ENCODE assay signal across 16 cellular contexts in the genomic region with DNA sequence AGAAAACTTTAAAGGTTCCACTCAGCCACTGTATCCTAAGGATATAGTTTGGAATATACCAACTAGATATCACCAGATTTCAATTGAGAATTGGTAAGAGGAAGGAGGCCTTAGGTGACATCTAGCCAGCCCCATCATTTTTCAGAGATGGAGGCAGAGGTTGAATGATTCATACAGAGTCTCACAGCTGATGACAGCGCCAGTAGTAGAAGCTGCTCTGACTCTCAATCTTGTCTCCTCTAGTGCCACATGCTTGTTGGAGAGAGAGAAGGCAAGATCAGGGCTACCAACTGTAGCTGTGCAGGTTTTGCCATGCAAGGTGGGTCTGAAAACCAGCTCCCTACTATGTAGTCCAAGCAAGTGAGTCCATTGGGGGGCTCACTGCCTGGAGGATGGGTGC. TPM values are rescaled to one million over a fixed set of nuclear protein-coding genes. Genes with fewer than 3 reads are reported as not detected.
DNase-seq lines count a peak whose midpoint lies in the region; ATAC-seq lines count a peak whose summit lies in the region.
"Had no signal": no experiment of that assay in that cellular context is flagged by ENCODE, and none has a peak within 500 bp of the region (broad histone marks: within the 10 kb centered on the region; RNA-seq: fewer than 3 reads in every experiment).

No MANE protein-coding gene starts in this region.

- no peak overlapping the region for H3K14ac ChIP-seq in trophoblast cell (ENCODE audit: low read length)

- H3K9me3 Mint-ChIP-seq in activated T-helper 17 cell treated with anti-CD3 and anti-CD28 coated beads, Interleukin-2, amount 50 U/mL, for 72 hours = no peaks in the 10 kb centered on the region

- H3K79me1 ChIP-seq in trophoblast cell (ENCODE audit: low read length) = no peaks in the 10 kb centered on the region

- no peak overlapping the region for H3K18ac ChIP-seq in trophoblast cell (ENCODE audit: low read length)

- peaks cover 36% of the 10 kb centered on the region for H3K27me3 Mint-ChIP-seq in activated T-helper 17 cell treated with anti-CD3 and anti-CD28 coated beads, Interleukin-2, amount 50 U/mL, for 72 hours

- peak overlapping the region; percentile 96 for H3K4ac ChIP-seq in trophoblast cell (ENCODE audit: low read depth, low read length)

- H3K4me1 ChIP-seq in trophoblast cell (ENCODE audit: control insufficient read depth in 1 of 2, insufficient read depth in 2 of 2, low read length in 2 of 2) = peaks cover 3 to 8% of the 10 kb centered on the region in 2 experiments
- H3K4me1 ChIP-seq: SJCRH30, thyroid gland had no signal

- H3K27ac ChIP-seq in epithelial cell of prostate (peak overlapping the region; percentile 30), trophoblast cell (ENCODE audit: low read depth, low read length) (no peak overlapping the region)
- H3K27ac ChIP-seq: HL-60, parathyroid adenoma, SJCRH30, thyroid gland had no signal

- no peak overlapping the region for H3K4me3 Mint-ChIP-seq in activated T-helper 17 cell treated with anti-CD3 and anti-CD28 coated beads, Interleukin-2, amount 50 U/mL, for 72 hours
- H3K4me3 Mint-ChIP-seq: activated naive CD8-positive, alpha-beta T cell had no signal

- peak overlapping the region; percentile 44 for H3K4me2 ChIP-seq in trophoblast cell (ENCODE audit: low read length)

- no peak overlapping the region for H2BK120ac ChIP-seq in trophoblast cell (ENCODE audit: insufficient read depth, low read length, poor library complexity)

- no CpG with 5 or more reads among the region's 1 CpG for WGBS in trophoblast cell (ENCODE audit: extremely low coverage, insufficient coverage, insufficient read length)

- H4K91ac ChIP-seq in trophoblast cell (ENCODE audit: low read depth, low read length) = no peak overlapping the region

- no peak overlapping the region for H3K9ac ChIP-seq in trophoblast cell (ENCODE audit: low read length)
- H3K9ac ChIP-seq: parathyroid adenoma had no signal

- no peaks in the 10 kb centered on the region for H3K27me3 ChIP-seq in trophoblast cell (ENCODE audit: insufficient read depth, low read length)
- H3K27me3 ChIP-seq: SJCRH30, thyroid gland had no signal

- no peaks in the 10 kb centered on the region for H3K9me3 ChIP-seq in trophoblast cell (ENCODE audit: insufficient read depth, low read depth, low read length)
- H3K9me3 ChIP-seq: SJCRH30, thyroid gland had no signal

- H3K4me1 Mint-ChIP-seq in activated T-helper 17 cell treated with anti-CD3 and anti-CD28 coated beads, Interleukin-2, amount 50 U/mL, for 72 hours = peaks cover 9% of the 10 kb centered on the region

- peaks cover 16% of the 10 kb centered on the region for H3K79me2 ChIP-seq in trophoblast cell (ENCODE audit: control insufficient read depth, insufficient read depth, low read length, poor library complexity)

- peaks cover 4% of the 10 kb centered on the region for H3K36me3 Mint-ChIP-seq in activated T-helper 17 cell treated with anti-CD3 and anti-CD28 coated beads, Interleukin-2, amount 50 U/mL, for 72 hours (ENCODE audit: low read depth)
- H3K36me3 Mint-ChIP-seq: activated naive CD8-positive, alpha-beta T cell had no signal

- no peak overlapping the region for H4K12ac ChIP-seq in trophoblast cell (ENCODE audit: low read depth, low read length)

- no peak overlapping the region for H4K8ac ChIP-seq in trophoblast cell (ENCODE audit: low read depth, low read length)

- H3K27ac Mint-ChIP-seq in activated T-helper 17 cell treated with anti-CD3 and anti-CD28 coated beads, Interleukin-2, amount 50 U/mL, for 72 hours = no peak overlapping the region
- H3K27ac Mint-ChIP-seq: activated naive CD8-positive, alpha-beta T cell had no signal

- no peak overlapping the region for H3K23ac ChIP-seq in trophoblast cell (ENCODE audit: low read length)

- no peak for ATAC-seq in activated T-helper 17 cell treated with anti-CD3 and anti-CD28 coated beads, Interleukin-2, amount 50 U/mL, for 72 hours (replicated peaks)
- no peak for ATAC-seq in HG02588 (IDR thresholded peaks at IDR 0.05; ENCODE audit: unreplicated experiment)
- ATAC-seq: left lobe of liver had no signal

- no peak overlapping the region for H2BK12ac ChIP-seq in trophoblast cell (ENCODE audit: low read length)

- H2AFZ ChIP-seq in trophoblast cell (ENCODE audit: insufficient read depth, low read length, poor library complexity) = no peak overlapping the region
- H2AFZ ChIP-seq: parathyroid adenoma had no signal

- DNase-seq in EL = peak; percentile 72
- DNase-seq in M059J (ENCODE audit: low read depth) = peak; percentile 60
- DNase-seq in epithelial cell of prostate (ENCODE audit: low read depth, low spot score) = no peak
- no peak for DNase-seq in trophoblast cell
- no peak for DNase-seq in NCI-H226
- DNase-seq: activated CD8-positive, alpha-beta memory T cell treated with anti-CD3 and anti-CD28 coated beads, Interleukin-2, amount 50 U/mL, for 48 hours; KBM-7; NCI-H1417; SJCRH30; thyroid gland had no signal

- no peak overlapping the region for H3K4me3 ChIP-seq in trophoblast cell (ENCODE audit: low read depth, low read length)
- H3K4me3 ChIP-seq: SJCRH30, thyroid gland had no signal

- H2BK5ac ChIP-seq in trophoblast cell (ENCODE audit: low read depth, low read length, poor library complexity) = no peak overlapping the region

- H3K36me3 ChIP-seq in trophoblast cell (ENCODE audit: control insufficient read depth in 1 of 2, insufficient read depth in 2 of 2, low read length in 2 of 2) = peaks cover 6 to 12% of the 10 kb centered on the region in 2 experiments
- H3K36me3 ChIP-seq: thyroid gland had no signal

- H2AK5ac ChIP-seq in trophoblast cell (ENCODE audit: low read length) = no peak overlapping the region

RNA-seq across cellular contexts. Expression of gene FRMD6, which starts 6.1 kb away (rescaled TPM):
- total RNA-seq in M059J (2014; rRNA removed; shearing (Covaris generic)) = 131 and 132 TPM in 2 replicates
- 105 and 107 TPM in 2 replicates for polyA plus RNA-seq in trophoblast cell (2013)
- 1 to 10 TPM; 3.4 to 5.9 TPM for total RNA-seq in activated T-helper 17 cell treated with anti-CD3 and anti-CD28 coated beads, Interleukin-2, amount 50 U/mL, for 72 hours

Comparison
In these comparisons a context has a peak if more than half of its experiments do, and no peak if none do; other contexts are left out.
1. DNase-seq: peak in EL (single experiment) and M059J (single experiment); none in epithelial cell of prostate (single experiment), trophoblast cell (0 of 2) and NCI-H226 (single experiment).
2. RNA of gene FRMD6, which starts 6.1 kb away (total RNA-seq): 131 to 132 TPM in M059J; 3.4 to 5.9 TPM in activated T-helper 17 cell treated with anti-CD3 and anti-CD28 coated beads, Interleukin-2, amount 50 U/mL, for 72 hours; every median in the first group is over 10 times any median in the second.